Comparison of ENCODE assay signal across 6 cellular contexts in the genomic region with DNA sequence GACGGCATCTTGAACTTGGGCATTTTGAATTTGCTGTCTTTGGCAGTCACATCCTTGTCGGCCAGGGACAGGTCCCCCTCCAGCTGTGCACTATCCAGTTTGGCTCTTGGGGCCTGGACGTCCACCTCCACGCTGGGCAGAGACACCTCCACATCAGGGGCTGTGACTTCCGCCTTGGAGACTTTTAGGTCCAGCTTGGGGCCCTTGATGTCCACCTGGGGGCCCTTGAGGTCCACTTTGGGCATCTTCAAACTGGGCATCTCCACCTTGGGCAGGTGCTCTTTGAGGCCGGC. TPM values are rescaled to one million over a fixed set of nuclear protein-coding genes. Genes with fewer than 3 reads are reported as not detected.
"Had no signal": no experiment of that assay in that cellular context is flagged by ENCODE, and none has a peak within 500 bp of the region (broad histone marks: within the 10 kb centered on the region; RNA-seq: fewer than 3 reads in every experiment).

No MANE protein-coding gene starts in this region.

RNA-seq across cellular contexts. Expression of gene PLD4, which starts 19.3 kb away (rescaled TPM):
- total RNA-seq: activated naive CD4-positive, alpha-beta T cell treated with anti-CD3 and anti-CD28 coated beads for 36 hours; activated naive CD8-positive, alpha-beta T cell treated with anti-CD3 and anti-CD28 coated beads for 36 hours; activated T-helper 17 cell treated with anti-CD3 and anti-CD28 coated beads, Interleukin-2, amount 50 U/mL, for 72 hours; ascending aorta; body of pancreas; bronchial epithelial cell had no signal
